11 cellular contexts compared by ENCODE assay signal in genomic region chr20:47379433-47380150, GRCh38. TPM values are rescaled to one million over a fixed set of nuclear protein-coding genes. Genes with fewer than 3 reads are reported as not detected.
DNase-seq lines count a peak whose midpoint lies in the region; ATAC-seq, FAIRE-seq and TF ChIP-seq lines count a peak whose summit lies in the region.
"Had no signal": no experiment of that assay in that cellular context is flagged by ENCODE, and none has a peak within 500 bp of the region (broad histone marks: within the 10 kb centered on the region; RNA-seq: fewer than 3 reads in every experiment).

No MANE protein-coding gene starts in this region.

- H3K27ac ChIP-seq in SJCRH30: no peak overlapping the region
- H3K27ac ChIP-seq: WERI-Rb-1 had no signal

- H3K4me3 Mint-ChIP-seq in T-helper 17 cell: no peak overlapping the region

- TF ChIP-seq POLR2A in H54 (IDR thresholded peaks at IDR 0.05; ENCODE audit: low read depth, low read length): no peak

- H3K9me3 ChIP-seq in T-helper 17 cell (ENCODE audit: control insufficient read depth, low read length, poor library complexity, severe bottlenecking) (no peaks in the 10 kb centered on the region), SJCRH30 (replicated peaks) (no peaks in the 10 kb centered on the region)
- H3K9me3 ChIP-seq: thyroid gland had no signal

- no peaks in the 10 kb centered on the region for H3K27me3 Mint-ChIP-seq in T-helper 17 cell

- peaks cover 15% of the 10 kb centered on the region for H3K4me1 Mint-ChIP-seq in T-helper 17 cell

- no peak overlapping the region for H3K4me3 ChIP-seq in fibroblast of mammary gland (ENCODE audit: control insufficient read depth, low read depth, low read length)
- H3K4me3 ChIP-seq in retinal pigment epithelial cell (ENCODE audit: low read length): no peak overlapping the region
- H3K4me3 ChIP-seq in SJCRH30: no peak overlapping the region
- H3K4me3 ChIP-seq: GM12878, thyroid gland had no signal

- TF ChIP-seq CTCF in fibroblast of mammary gland (conservative IDR thresholded peaks at IDR 0.05; ENCODE audit: control insufficient read depth, insufficient read depth, low read depth, low read length) (no peak), retinal pigment epithelial cell (conservative IDR thresholded peaks at IDR 0.05; ENCODE audit: low read depth, low read length) (no peak)

- H3K27me3 ChIP-seq in SJCRH30: no peaks in the 10 kb centered on the region
- H3K27me3 ChIP-seq: thyroid gland had no signal

- no peak for ATAC-seq in T-helper 17 cell
- ATAC-seq in GM18907 (IDR thresholded peaks at IDR 0.05; ENCODE audit: unreplicated experiment): no peak
- ATAC-seq in GM18870 (IDR thresholded peaks at IDR 0.05; ENCODE audit: unreplicated experiment): no peak
- ATAC-seq: GM12878 had no signal

- no peaks in the 10 kb centered on the region for H3K36me3 Mint-ChIP-seq in T-helper 17 cell (ENCODE audit: low read depth)

- H3K4me1 ChIP-seq in SJCRH30: peaks cover 16% of the 10 kb centered on the region

- DNase-seq in H54 (ENCODE audit: insufficient read length, low spot score) (peak; percentile 73), T-helper 17 cell (no peak), fibroblast of mammary gland (ENCODE audit: low read depth) (peak; percentile 99), retinal pigment epithelial cell (ENCODE audit: low read depth) (peak; percentile 72), SJCRH30 (no peak)
- DNase-seq: WERI-Rb-1 had no signal

- FAIRE-seq in H54 (lab: Jason Lieb, UNC): no peak
- FAIRE-seq: bronchial epithelial cell, GM12878 had no signal

- no peaks in the 10 kb centered on the region for H3K36me3 ChIP-seq in SJCRH30
- H3K36me3 ChIP-seq: thyroid gland, WERI-Rb-1 had no signal

- H3K27ac Mint-ChIP-seq in T-helper 17 cell: peak overlapping the region; percentile 53

RNA-seq across cellular contexts. Expression of gene ZMYND8, which starts 23.1 kb away (rescaled TPM):
- total RNA-seq in T-helper 17 cell: 10 to 100 TPM; 42.7 to 50.3 TPM
- total RNA-seq in SJCRH30 (2014; rRNA removed; shearing (Covaris generic)): 45.4 and 45.8 TPM in 2 replicates

Comparison
In these comparisons a context has a peak if more than half of its experiments do, and no peak if none do; other contexts are left out.
1. DNase-seq: peak in H54 (single experiment), fibroblast of mammary gland (single experiment) and retinal pigment epithelial cell (single experiment); none in T-helper 17 cell (0 of 3) and SJCRH30 (0 of 2).